In genomic region chr4:100189820-100190642, GRCh38 we compare ENCODE assay signal across 8 cellular contexts. TPM values are rescaled to one million over a fixed set of nuclear protein-coding genes. Genes with fewer than 3 reads are reported as not detected.
A peak's percentile ranks its signal among the peaks of the same experiment; 100 is the strongest.
DNase-seq lines count a peak whose midpoint lies in the region; ATAC-seq and TF ChIP-seq lines count a peak whose summit lies in the region.

Gene DDIT4L, minus strand, starts transcription at chr4:100190468. Its CDS starts 485 bp downstream, at chr4:100189983.

- H3K27me3 ChIP-seq in Peyer's patch: no peaks in the 10 kb centered on the region
- no peaks in the 10 kb centered on the region for H3K27me3 ChIP-seq in liver (ENCODE audit: control insufficient read depth in 4 of 4, insufficient read depth in 4 of 4, low read length in 3 of 4)

- TF ChIP-seq CTCF in Peyer's patch (IDR thresholded peaks at IDR 0.05) (no peak), choroid plexus epithelial cell (conservative IDR thresholded peaks at IDR 0.05; ENCODE audit: low read depth, low read length) (no peak), liver (IDR thresholded peaks at IDR 0.05; ENCODE audit: low read depth, low read length, missing input control) (no peak)

- peak within 1 kb of the TSS; percentile 76 to 85 for H3K4me3 Mint-ChIP-seq in stimulated activated naive CD8-positive, alpha-beta T cell treated with anti-CD3 and anti-CD28 coated beads, Interleukin-15, amount 100 ng/mL, for 72 hours

- peaks cover 0 to 20% (median 3%) of the 10 kb centered on the region in 4 donors for H3K4me1 ChIP-seq in Peyer's patch
- peaks cover 0 to 14% (median 11%) of the 10 kb centered on the region in 4 donors for H3K4me1 ChIP-seq in liver (ENCODE audit: control insufficient read depth in 4 of 4, insufficient read depth in 4 of 4, low read length in 3 of 4)

- peaks cover 62% of the 10 kb centered on the region for H3K27me3 Mint-ChIP-seq in stimulated activated naive CD8-positive, alpha-beta T cell treated with anti-CD3 and anti-CD28 coated beads, Interleukin-15, amount 100 ng/mL, for 72 hours

- H3K4me1 Mint-ChIP-seq in stimulated activated naive CD8-positive, alpha-beta T cell treated with anti-CD3 and anti-CD28 coated beads, Interleukin-15, amount 100 ng/mL, for 72 hours: peaks cover 20% of the 10 kb centered on the region

- H3K9me3 ChIP-seq in Peyer's patch (no peaks in the 10 kb centered on the region), liver (ENCODE audit: control insufficient read depth in 4 of 4, low read length in 3 of 4) (no peaks in the 10 kb centered on the region)

- no peaks in the 10 kb centered on the region for H3K9me3 Mint-ChIP-seq in stimulated activated naive CD8-positive, alpha-beta T cell treated with anti-CD3 and anti-CD28 coated beads, Interleukin-15, amount 100 ng/mL, for 72 hours

- no peak within 1 kb of the TSS for H3K9ac ChIP-seq in liver (ENCODE audit: low read depth in 1 of 2, low read length in 2 of 2)

- peak; percentile 75 for ATAC-seq in stimulated activated naive CD8-positive, alpha-beta T cell treated with anti-CD3 and anti-CD28 coated beads, Interleukin-15, amount 100 ng/mL, for 72 hours
- ATAC-seq in GM21723 (IDR thresholded peaks at IDR 0.05; ENCODE audit: unreplicated experiment): no peak
- ATAC-seq in HG02973 (IDR thresholded peaks at IDR 0.05; ENCODE audit: unreplicated experiment): no peak

- H3K27ac ChIP-seq in Peyer's patch (no peak within 1 kb of the TSS), liver (ENCODE audit: low read depth in 1 of 2, low read length in 2 of 2) (no peak within 1 kb of the TSS)

- H3K36me3 ChIP-seq in Peyer's patch (no peaks in the 10 kb centered on the region), liver (ENCODE audit: control insufficient read depth in 4 of 4, insufficient read depth in 3 of 4, low read depth in 1 of 4, low read length in 3 of 4) (no peaks in the 10 kb centered on the region)

- no peak within 1 kb of the TSS for H3K27ac Mint-ChIP-seq in stimulated activated naive CD8-positive, alpha-beta T cell treated with anti-CD3 and anti-CD28 coated beads, Interleukin-15, amount 100 ng/mL, for 72 hours

- no peak for TF ChIP-seq RAD21 in liver (IDR thresholded peaks at IDR 0.05)

- H3K4me3 ChIP-seq in Peyer's patch (peak within 1 kb of the TSS; percentile 37 to 67 (median 50)), choroid plexus epithelial cell (ENCODE audit: low read depth, low read length) (peak within 1 kb of the TSS; percentile 59), liver (ENCODE audit: low read depth in 1 of 3, low read length in 3 of 3) (peak within 1 kb of the TSS; percentile 33 to 72 (median 48))

- peak; percentile 63 for DNase-seq in DMS 273 (lab: John Stamatoyannopoulos, UW; ENCODE audit: unreplicated experiment)
- no peak for DNase-seq in DMS 273 treated with DMSO at 0.1 percent for 48 hours (lab: John Stamatoyannopoulos, UW)
- DNase-seq in Peyer's patch: peak in 2 of 3 donors; percentile 47 to 48
- peak; percentile 33 for DNase-seq in choroid plexus epithelial cell (ENCODE audit: low read depth)
- DNase-seq in stimulated activated naive CD8-positive, alpha-beta T cell treated with anti-CD3 and anti-CD28 coated beads, Interleukin-15, amount 100 ng/mL, for 72 hours: peak; percentile 14 to 20

- 2% methylated on average over 51 of the region's 51 CpGs for WGBS in liver

- TF ChIP-seq POLR2A in Peyer's patch (IDR thresholded peaks at IDR 0.05): no peak

TF ChIP-seq in liver, 16 proteins besides CTCF, POLR2A, EP300 and RAD21:
- no peak for TF ChIP-seq SP1 (IDR thresholded peaks at IDR 0.05)
- no peak for TF ChIP-seq YY1 (IDR thresholded peaks at IDR 0.05)
- no peak for TF ChIP-seq HNF4A (conservative IDR thresholded peaks at IDR 0.05)
- no peak for TF ChIP-seq MAX (IDR thresholded peaks at IDR 0.05)
- TF ChIP-seq HNF4G (IDR thresholded peaks at IDR 0.05): no peak
- no peak for TF ChIP-seq GABPA (IDR thresholded peaks at IDR 0.05 in 1 of 2, conservative IDR thresholded peaks at IDR 0.05 in 1 of 2)
- TF ChIP-seq FOXA1 (IDR thresholded peaks at IDR 0.05): no peak
- no peak for TF ChIP-seq ZBTB33 (IDR thresholded peaks at IDR 0.05)
- no peak for TF ChIP-seq RXRA (IDR thresholded peaks at IDR 0.05)
- TF ChIP-seq EGR1 (IDR thresholded peaks at IDR 0.05; ENCODE audit: low read depth in 2 of 2): no peak
- TF ChIP-seq FOXA2 (IDR thresholded peaks at IDR 0.05): no peak
- no peak for TF ChIP-seq REST (IDR thresholded peaks at IDR 0.05)
- TF ChIP-seq JUND (IDR thresholded peaks at IDR 0.05): no peak
- TF ChIP-seq NR2F2 (IDR thresholded peaks at IDR 0.05): no peak
- no peak for TF ChIP-seq ATF3 (IDR thresholded peaks at IDR 0.05)
- no peak for TF ChIP-seq TAF1 (conservative IDR thresholded peaks at IDR 0.05)

RNA-seq across cellular contexts. Expression of gene DDIT4L, which starts in this region (rescaled TPM):
- under 1 TPM in 1 of 4 donors, not detected in 3; 0.35 TPM for total RNA-seq in Peyer's patch
- total RNA-seq in liver: under 1 TPM; 0.08 to 0.14 TPM
- polyA plus RNA-seq in liver: under 1 TPM; 0.13 to 0.21 TPM

Comparison
In these comparisons a context has a peak if more than half of its experiments do, and no peak if none do; other contexts are left out.
1. Peak in DNase-seq and H3K4me3 ChIP-seq in Peyer's patch; RNA of the gene not detected or under 1 TPM.